In the genomic region with DNA sequence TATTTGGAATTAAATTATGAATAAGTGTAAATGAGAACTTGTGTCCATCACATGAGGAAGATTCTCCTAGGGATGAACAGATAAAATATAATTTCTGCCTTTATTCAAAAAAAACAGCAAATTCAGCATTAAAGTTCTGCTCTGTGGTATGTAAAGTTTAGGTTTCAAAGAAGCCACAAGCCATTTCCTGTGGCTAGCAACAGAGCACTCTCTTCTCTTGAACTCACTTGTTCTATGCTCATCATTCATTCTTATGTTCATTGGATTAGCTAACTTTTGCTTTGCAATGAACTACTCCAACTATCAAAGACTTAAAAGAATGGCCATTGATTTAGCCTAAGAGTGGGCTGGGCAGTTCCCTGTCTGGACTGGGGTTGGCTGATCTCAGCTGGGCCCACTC, we compare ENCODE assay signal across 12 cellular contexts. TPM values are rescaled to one million over a fixed set of nuclear protein-coding genes. Genes with fewer than 3 reads are reported as not detected.
DNase-seq lines count a peak whose midpoint lies in the region; ATAC-seq and TF ChIP-seq lines count a peak whose summit lies in the region.
"Had no signal": no experiment of that assay in that cellular context is flagged by ENCODE, and none has a peak within 500 bp of the region (broad histone marks: within the 10 kb centered on the region; RNA-seq: fewer than 3 reads in every experiment).

No MANE protein-coding gene starts in this region.

- H3K79me2 ChIP-seq in trophoblast cell (ENCODE audit: control insufficient read depth, insufficient read depth, low read length, poor library complexity) = no peaks in the 10 kb centered on the region

- no peak overlapping the region for H3K4me3 Mint-ChIP-seq in nephron progenitor cell

- H3K27me3 ChIP-seq in BLaER1 treated with 17β-estradiol and CSF1 and Interleukin-3, amounts not matched to agents 10 nM and 100 nM = no peaks in the 10 kb centered on the region
- no peaks in the 10 kb centered on the region for H3K27me3 ChIP-seq in right cardiac atrium (ENCODE audit: control insufficient read depth, insufficient read depth)
- H3K27me3 ChIP-seq in trophoblast cell (ENCODE audit: insufficient read depth, low read length) = no peaks in the 10 kb centered on the region

- DNase-seq in NOMO-1 treated with dmso at 0.1 percent for 144 hours (lab: John Stamatoyannopoulos, UW; ENCODE audit: unreplicated experiment) = peak; percentile 16
- DNase-seq in ureter (ENCODE audit: low spot score) = no peak
- DNase-seq in right cardiac atrium = no peak
- DNase-seq in trophoblast cell = no peak
- no peak for DNase-seq in nephron progenitor cell
- DNase-seq: activated T-cell treated with anti-CD3 and anti-CD28 coated beads, Interleukin-2, amount 50 U/mL, for 1 hour; mesenchymal stem cell; NK-92 treated with Interleukin-12 subunit alpha and Interleukin-12 subunit beta, amount 100 ng/mL, for 24 hours had no signal

- H3K9me3 ChIP-seq in BLaER1 treated with 17β-estradiol and CSF1 and Interleukin-3, amounts not matched to agents 10 nM and 100 nM (replicated peaks in 1 of 11) = peaks cover 19 to 33% (median 30%) of the 10 kb centered on the region in 11 experiments
- no peaks in the 10 kb centered on the region for H3K9me3 ChIP-seq in right cardiac atrium (ENCODE audit: control insufficient read depth, low read length)
- H3K9me3 ChIP-seq in trophoblast cell (ENCODE audit: insufficient read depth, low read depth, low read length) = peaks cover 8% of the 10 kb centered on the region

- H3K4me1 ChIP-seq in BLaER1 treated with 17β-estradiol and CSF1 and Interleukin-3, amounts not matched to agents 10 nM and 100 nM = peaks cover 11 to 48% (median 15%) of the 10 kb centered on the region in 10 experiments
- H3K4me1 ChIP-seq in right cardiac atrium (ENCODE audit: control insufficient read depth, insufficient read depth, low read length) = no peaks in the 10 kb centered on the region
- no peaks in the 10 kb centered on the region for H3K4me1 ChIP-seq in trophoblast cell (ENCODE audit: control insufficient read depth in 1 of 2, insufficient read depth in 2 of 2, low read length in 2 of 2)

- no peak overlapping the region for H2AFZ ChIP-seq in trophoblast cell (ENCODE audit: insufficient read depth, low read length, poor library complexity)

- no peak overlapping the region for H3K9ac ChIP-seq in BLaER1 treated with 17β-estradiol and CSF1 and Interleukin-3, amounts not matched to agents 10 nM and 100 nM
- H3K9ac ChIP-seq in trophoblast cell (ENCODE audit: low read length) = no peak overlapping the region

- H3K23ac ChIP-seq in trophoblast cell (ENCODE audit: low read length) = no peak overlapping the region

- TF ChIP-seq CTCF in nephron progenitor cell (IDR thresholded peaks at IDR 0.05) = no peak

- no peak overlapping the region for H3K4me3 ChIP-seq in BLaER1 treated with 17β-estradiol and CSF1 and Interleukin-3, amounts not matched to agents 10 nM and 100 nM
- H3K4me3 ChIP-seq in right cardiac atrium (ENCODE audit: low read length) (no peak overlapping the region), trophoblast cell (ENCODE audit: low read depth, low read length) (no peak overlapping the region)

- intact Hi-C loops in right cardiac atrium (cut with DNase I) = no loop called here

- H3K27ac Mint-ChIP-seq in nephron progenitor cell = no peak overlapping the region

- no peak overlapping the region for H3K18ac ChIP-seq in trophoblast cell (ENCODE audit: low read length)

- H3K4ac ChIP-seq in trophoblast cell (ENCODE audit: low read depth, low read length) = no peak overlapping the region

- ATAC-seq in GM18873 (IDR thresholded peaks at IDR 0.05; ENCODE audit: low FRiP score, unreplicated experiment) (peak; percentile 85), HG02870 (IDR thresholded peaks at IDR 0.05; ENCODE audit: unreplicated experiment) (peak; percentile 85), right cardiac atrium (no peak)

- peaks cover 12% of the 10 kb centered on the region for H3K36me3 Mint-ChIP-seq in nephron progenitor cell (ENCODE audit: low read depth)

- no peak overlapping the region for H2BK5ac ChIP-seq in trophoblast cell (ENCODE audit: low read depth, low read length, poor library complexity)

- no peak overlapping the region for H4K12ac ChIP-seq in trophoblast cell (ENCODE audit: low read depth, low read length)

- no peak overlapping the region for H4K91ac ChIP-seq in trophoblast cell (ENCODE audit: low read depth, low read length)

- H3K4me2 ChIP-seq in BLaER1 treated with 17β-estradiol and CSF1 and Interleukin-3, amounts not matched to agents 10 nM and 100 nM = peak overlapping the region; percentile 49 to 80 (median 62)
- no peak overlapping the region for H3K4me2 ChIP-seq in trophoblast cell (ENCODE audit: low read length)

- no peaks in the 10 kb centered on the region for H4K20me1 ChIP-seq in BLaER1 treated with 17β-estradiol and CSF1 and Interleukin-3, amounts not matched to agents 10 nM and 100 nM

- no peak overlapping the region for H2AK5ac ChIP-seq in trophoblast cell (ENCODE audit: low read length)

- no peaks in the 10 kb centered on the region for H3K79me1 ChIP-seq in trophoblast cell (ENCODE audit: low read length)

- H2BK12ac ChIP-seq in trophoblast cell (ENCODE audit: low read length) = no peak overlapping the region

- no peak overlapping the region for H4K8ac ChIP-seq in trophoblast cell (ENCODE audit: low read depth, low read length)

- H3K14ac ChIP-seq in trophoblast cell (ENCODE audit: low read length) = no peak overlapping the region

- H3K4me1 Mint-ChIP-seq in nephron progenitor cell = peaks cover 8% of the 10 kb centered on the region

- peaks cover 3% of the 10 kb centered on the region for H3K27me3 Mint-ChIP-seq in nephron progenitor cell (ENCODE audit: low read depth, poor library complexity)

- H3K36me3 ChIP-seq in BLaER1 treated with 17β-estradiol and CSF1 and Interleukin-3, amounts not matched to agents 10 nM and 100 nM = peaks cover 0 to 8% (median 0%) of the 10 kb centered on the region in 11 experiments; a peak in 3 of 22 replicates
- no peaks in the 10 kb centered on the region for H3K36me3 ChIP-seq in trophoblast cell (ENCODE audit: control insufficient read depth in 1 of 2, insufficient read depth in 2 of 2, low read length in 2 of 2)

- no peak overlapping the region for H3K27ac ChIP-seq in BLaER1 treated with 17β-estradiol and CSF1 and Interleukin-3, amounts not matched to agents 10 nM and 100 nM
- no peak overlapping the region for H3K27ac ChIP-seq in right cardiac atrium (ENCODE audit: low read length)
- no peak overlapping the region for H3K27ac ChIP-seq in trophoblast cell (ENCODE audit: low read depth, low read length)

- H3K9me3 Mint-ChIP-seq in nephron progenitor cell = peaks cover 37% of the 10 kb centered on the region

- no peak overlapping the region for H2BK120ac ChIP-seq in trophoblast cell (ENCODE audit: insufficient read depth, low read length, poor library complexity)

RNA-seq across cellular contexts. Expression of gene SNRPB2, which starts 20.8 kb away (rescaled TPM):
- 41.8 TPM for total RNA-seq in ureter
- total RNA-seq in right cardiac atrium = 10 to 100 TPM; 31.8 to 39.5 (median 35.3) TPM
- 50.8 TPM for polyA plus RNA-seq in right cardiac atrium
- polyA plus RNA-seq in trophoblast cell (2013) = 127 and 129 TPM in 2 replicates

RNA-seq across cellular contexts. Expression of gene OTOR, which starts 39.1 kb away (rescaled TPM):
- not detected for total RNA-seq in ureter
- not detected for total RNA-seq in right cardiac atrium
- polyA plus RNA-seq in right cardiac atrium = not detected
- polyA plus RNA-seq in trophoblast cell (2013) = 0.11 and 0.14 TPM in 2 replicates
- total RNA-seq: epithelial cell of proximal tubule had no signal

Comparison
In these comparisons a context has a peak if more than half of its experiments do, and no peak if none do; other contexts are left out.
1. ATAC-seq: peak in GM18873 (single experiment) and HG02870 (single experiment); none in right cardiac atrium (0 of 2).